ENCODE assay signal across 15 cellular contexts in genomic region chr17:81522491-81523125, GRCh38.
"Had no signal": no experiment of that assay in that cellular context is flagged by ENCODE, and none has a peak within 500 bp of the region (broad histone marks: within the 10 kb centered on the region; RNA-seq: fewer than 3 reads in every experiment).

No MANE protein-coding gene starts in this region.

- H3K36me3 Mint-ChIP-seq: activated CD4-positive, alpha-beta memory T cell treated with anti-CD3 and anti-CD28 coated beads for 36 hours; activated naive CD4-positive, alpha-beta T cell treated with anti-CD3 and anti-CD28 coated beads, Interleukin-2, amount 50 U/mL, for 72 hours; naive thymus-derived CD8-positive, alpha-beta T cell had no signal

- H3K27ac ChIP-seq: psoas muscle, sigmoid colon had no signal

- H3K9me3 Mint-ChIP-seq: activated CD4-positive, alpha-beta memory T cell treated with anti-CD3 and anti-CD28 coated beads for 36 hours; activated naive CD4-positive, alpha-beta T cell treated with anti-CD3 and anti-CD28 coated beads, Interleukin-2, amount 50 U/mL, for 72 hours; activated T-cell treated with anti-CD3 and anti-CD28 coated beads, Interleukin-2, amount 50 U/mL, for 4 hours; immature natural killer cell; naive thymus-derived CD8-positive, alpha-beta T cell; stimulated activated naive CD8-positive, alpha-beta T cell treated with anti-CD3 and anti-CD28 coated beads, Interleukin-15, Interleukin-2, amounts not matched to agents 100 ng/mL and 50 ng/mL, for 24 hours had no signal

- ATAC-seq: activated naive CD4-positive, alpha-beta T cell treated with anti-CD3 and anti-CD28 coated beads, Interleukin-2, amount 50 U/mL, for 72 hours; activated T-cell treated with anti-CD3 and anti-CD28 coated beads, Interleukin-2, amount 50 U/mL, for 4 hours; naive thymus-derived CD8-positive, alpha-beta T cell; psoas muscle had no signal

- H3K27me3 Mint-ChIP-seq: stimulated activated naive CD8-positive, alpha-beta T cell treated with anti-CD3 and anti-CD28 coated beads, Interleukin-15, Interleukin-2, amounts not matched to agents 100 ng/mL and 50 ng/mL, for 24 hours had no signal

- H3K4me3 ChIP-seq: psoas muscle, sigmoid colon had no signal

- H3K4me3 Mint-ChIP-seq: activated CD4-positive, alpha-beta memory T cell treated with anti-CD3 and anti-CD28 coated beads for 36 hours; activated T-cell treated with anti-CD3 and anti-CD28 coated beads, Interleukin-2, amount 50 U/mL, for 4 hours; immature natural killer cell; naive thymus-derived CD8-positive, alpha-beta T cell; stimulated activated naive CD8-positive, alpha-beta T cell treated with anti-CD3 and anti-CD28 coated beads, Interleukin-15, Interleukin-2, amounts not matched to agents 100 ng/mL and 50 ng/mL, for 24 hours had no signal

- DNase-seq: activated CD4-positive, alpha-beta memory T cell treated with anti-CD3 and anti-CD28 coated beads for 36 hours; activated CD4-positive, CD25-positive, alpha-beta regulatory T cell treated with anti-CD3 and anti-CD28 coated beads, Interleukin-2, amount 50 U/mL, for 72 hours; activated effector memory CD4-positive, alpha-beta T cell treated with anti-CD3 and anti-CD28 coated beads, Interleukin-2, amount 50 U/mL, for 16 hours; activated T-cell treated with anti-CD3 and anti-CD28 coated beads, Interleukin-2, amount 50 U/mL, for 4 hours; amniotic stem cell; cerebellar nuclear complex; hippocampal formation; immature natural killer cell; psoas muscle; sigmoid colon; stimulated activated CD4-positive, alpha-beta T cell treated with anti-CD3 and anti-CD28 coated beads, Interleukin-12 subunit alpha, Interleukin-12 subunit beta, amount 100 ng/mL, for 4 hours; T-helper 9 cell had no signal

- H3K27ac Mint-ChIP-seq: activated CD4-positive, alpha-beta memory T cell treated with anti-CD3 and anti-CD28 coated beads for 36 hours; activated naive CD4-positive, alpha-beta T cell treated with anti-CD3 and anti-CD28 coated beads, Interleukin-2, amount 50 U/mL, for 72 hours; immature natural killer cell; naive thymus-derived CD8-positive, alpha-beta T cell; stimulated activated naive CD8-positive, alpha-beta T cell treated with anti-CD3 and anti-CD28 coated beads, Interleukin-15, Interleukin-2, amounts not matched to agents 100 ng/mL and 50 ng/mL, for 24 hours had no signal

- H3K9me3 ChIP-seq: psoas muscle, sigmoid colon had no signal

- H3K36me3 ChIP-seq: sigmoid colon had no signal
